ENCODE assay signal across 8 cellular contexts in the genomic region with DNA sequence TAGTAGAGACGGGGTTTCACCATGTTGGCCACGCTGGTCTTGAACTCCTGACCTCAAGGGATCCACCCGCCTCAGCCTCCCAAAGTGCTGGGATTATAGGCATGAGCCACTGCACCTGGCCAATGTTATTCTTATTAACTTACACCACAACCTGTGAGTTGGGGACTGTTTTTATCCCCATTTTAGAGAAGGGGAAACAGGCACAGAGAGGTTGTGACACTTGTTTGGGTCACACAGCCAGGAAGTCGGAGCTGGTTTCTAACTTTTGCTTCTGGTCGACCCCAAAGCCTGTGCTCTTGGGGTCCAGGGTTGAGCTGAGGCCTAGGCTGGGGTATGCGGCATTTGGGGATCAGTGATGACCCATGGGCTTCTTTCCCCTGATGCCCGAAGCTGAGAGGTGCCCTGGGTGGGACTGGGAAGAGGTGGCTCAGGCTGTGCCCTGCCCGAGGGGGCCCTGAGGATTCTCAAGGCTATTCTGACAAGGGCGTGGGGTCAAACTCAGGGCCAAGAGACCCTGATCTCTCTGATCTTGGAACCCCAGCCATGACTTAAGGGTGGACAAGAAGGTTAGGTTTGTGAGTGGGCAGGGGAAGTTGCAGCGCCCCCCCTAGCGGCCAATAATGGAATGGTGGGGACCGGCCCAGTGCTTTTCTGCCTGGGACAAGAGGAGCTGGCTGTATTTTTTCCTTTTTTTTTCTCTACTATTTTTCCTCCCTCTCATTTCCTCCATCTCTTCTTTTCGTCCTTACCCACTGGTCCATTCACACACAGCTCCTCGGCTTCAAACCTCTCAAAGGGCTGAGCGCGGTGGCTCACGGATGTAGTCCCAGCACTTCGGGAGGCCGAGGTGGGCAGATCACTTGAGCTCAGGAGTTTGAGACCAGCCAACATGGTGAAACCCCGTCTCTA. TPM values are rescaled to one million over a fixed set of nuclear protein-coding genes. Genes with fewer than 3 reads are reported as not detected.
A peak's percentile ranks its signal among the peaks of the same experiment; 100 is the strongest.
DNase-seq lines count a peak whose midpoint lies in the region; ATAC-seq and TF ChIP-seq lines count a peak whose summit lies in the region.

No MANE protein-coding gene starts in this region.

- H3K4me3 Mint-ChIP-seq in activated naive CD8-positive, alpha-beta T cell treated with anti-CD3 and anti-CD28 coated beads, Interleukin-2, amount 10 ng/mL, durations not matched to agents 7 days and 5 days, result no peak overlapping the region

- ATAC-seq in activated naive CD8-positive, alpha-beta T cell treated with anti-CD3 and anti-CD28 coated beads, Interleukin-2, amount 10 ng/mL, durations not matched to agents 7 days and 5 days (ENCODE audit: low read depth), result peak; percentile 27
- ATAC-seq in left cardiac atrium, result peak; percentile 16 to 37
- ATAC-seq in HG03095 (IDR thresholded peaks at IDR 0.05; ENCODE audit: unreplicated experiment), result no peak
- no peak for ATAC-seq in GM18867 (IDR thresholded peaks at IDR 0.05; ENCODE audit: unreplicated experiment)

- no peaks in the 10 kb centered on the region for H3K36me3 Mint-ChIP-seq in activated naive CD8-positive, alpha-beta T cell treated with anti-CD3 and anti-CD28 coated beads, Interleukin-2, amount 10 ng/mL, durations not matched to agents 7 days and 5 days

- peaks cover 15% of the 10 kb centered on the region for H3K4me1 Mint-ChIP-seq in activated naive CD8-positive, alpha-beta T cell treated with anti-CD3 and anti-CD28 coated beads, Interleukin-2, amount 10 ng/mL, durations not matched to agents 7 days and 5 days

- peaks cover 17% of the 10 kb centered on the region for H3K27me3 Mint-ChIP-seq in activated naive CD8-positive, alpha-beta T cell treated with anti-CD3 and anti-CD28 coated beads, Interleukin-2, amount 10 ng/mL, durations not matched to agents 7 days and 5 days

- H3K9me3 Mint-ChIP-seq in activated naive CD8-positive, alpha-beta T cell treated with anti-CD3 and anti-CD28 coated beads, Interleukin-2, amount 10 ng/mL, durations not matched to agents 7 days and 5 days, result peaks cover 1% of the 10 kb centered on the region

- intact Hi-C loops in left cardiac atrium (cut with DNase I), result loop anchor here (5.0 to 10.0 kb wide), 3 partner anchors 110 to 228 kb away; no protein-coding TSS in a partner anchor

- POLR2A ChIA-PET in activated naive CD8-positive, alpha-beta T cell treated with anti-CD3 and anti-CD28 coated beads, Interleukin-2, amount 10 ng/mL, durations not matched to agents 7 days and 5 days (lab: Charles Lee), result interaction anchor here (0.8 kb wide), 1 partner anchor 109 kb away, joined by 3 read pairs; no protein-coding TSS in a partner anchor

- peak; percentile 89 for TF ChIP-seq CTCF in retinal pigment epithelial cell (conservative IDR thresholded peaks at IDR 0.05; ENCODE audit: low read depth, low read length)

- H3K4me3 ChIP-seq in retinal pigment epithelial cell (ENCODE audit: low read length), result no peak overlapping the region

- H3K27ac Mint-ChIP-seq in activated naive CD8-positive, alpha-beta T cell treated with anti-CD3 and anti-CD28 coated beads, Interleukin-2, amount 10 ng/mL, durations not matched to agents 7 days and 5 days, result no peak overlapping the region

- peak; percentile 35 to 53 for DNase-seq in AML-193 (lab: John Stamatoyannopoulos, UW)
- DNase-seq in GOT3 (lab: John Stamatoyannopoulos, UW), result peak; percentile 27
- DNase-seq in RPMI8226, result peak; percentile 47
- DNase-seq in activated naive CD8-positive, alpha-beta T cell treated with anti-CD3 and anti-CD28 coated beads, Interleukin-2, amount 10 ng/mL, durations not matched to agents 7 days and 5 days, result peak; percentile 75
- DNase-seq in left cardiac atrium, result peak; percentile 43
- DNase-seq in retinal pigment epithelial cell (ENCODE audit: low read depth), result no peak

RNA-seq across cellular contexts. Expression of gene SDSL, which starts 3.0 kb away (rescaled TPM):
- 1 to 10 TPM in 1 of 2 experiments, under 1 TPM in 1; 0.85 to 1.2 TPM for total RNA-seq in activated naive CD8-positive, alpha-beta T cell treated with anti-CD3 and anti-CD28 coated beads, Interleukin-2, amount 10 ng/mL, durations not matched to agents 7 days and 5 days
- total RNA-seq in left cardiac atrium, result 1 to 10 TPM; 4.2 to 7.0 TPM

RNA-seq across cellular contexts. Expression of gene SDS, which starts 21.5 kb away (rescaled TPM):
- under 1 TPM; 0.36 to 0.60 TPM for total RNA-seq in activated naive CD8-positive, alpha-beta T cell treated with anti-CD3 and anti-CD28 coated beads, Interleukin-2, amount 10 ng/mL, durations not matched to agents 7 days and 5 days
- total RNA-seq in left cardiac atrium, result under 1 TPM; 0.24 to 0.31 TPM

RNA-seq across cellular contexts. Expression of gene LHX5, which starts 46.5 kb away (rescaled TPM):
- not detected for total RNA-seq in activated naive CD8-positive, alpha-beta T cell treated with anti-CD3 and anti-CD28 coated beads, Interleukin-2, amount 10 ng/mL, durations not matched to agents 7 days and 5 days
- total RNA-seq in left cardiac atrium, result not detected

Comparison
In these comparisons a context has a peak if more than half of its experiments do, and no peak if none do; other contexts are left out.
1. ATAC-seq: peak in activated naive CD8-positive, alpha-beta T cell treated with anti-CD3 and anti-CD28 coated beads, Interleukin-2, amount 10 ng/mL, durations not matched to agents 7 days and 5 days (single experiment) and left cardiac atrium (2 of 2); none in HG03095 (single experiment) and GM18867 (single experiment).